In genomic region chr6:16196958-16197576, GRCh38 we compare ENCODE assay signal across 1 cellular context.
TF ChIP-seq lines count a peak whose summit lies in the region.

No MANE protein-coding gene starts in this region.

TF ChIP-seq in HepG2, 621 proteins besides CTCF, POLR2A, EP300 and RAD21 (continued from another document):
- TF ChIP-seq SKI (IDR thresholded peaks at IDR 0.05; ENCODE audit: partially characterized antibody) = no peak
- no peak for TF ChIP-seq CERS6 (CRISPR knock-in tag; IDR thresholded peaks at IDR 0.05)
- TF ChIP-seq ELF3 (CRISPR knock-in tag; IDR thresholded peaks at IDR 0.05) = no peak
- no peak for TF ChIP-seq MYNN (CRISPR knock-in tag; IDR thresholded peaks at IDR 0.05; ENCODE audit: low read depth)
- TF ChIP-seq MNT (IDR thresholded peaks at IDR 0.05) = no peak
- no peak for TF ChIP-seq ZNF609 (CRISPR knock-in tag; IDR thresholded peaks at IDR 0.05; ENCODE audit: borderline replicate concordance)
